Comparison of ENCODE assay signal across 12 cellular contexts in genomic region chr3:161890147-161890625, GRCh38.
DNase-seq lines count a peak whose midpoint lies in the region; ATAC-seq lines count a peak whose summit lies in the region.
"Had no signal": no experiment of that assay in that cellular context is flagged by ENCODE, and none has a peak within 500 bp of the region (broad histone marks: within the 10 kb centered on the region; RNA-seq: fewer than 3 reads in every experiment).

No MANE protein-coding gene starts in this region.

- DNase-seq in H4 (ENCODE audit: low spot score): peak; percentile 92
- peak; percentile 48 for DNase-seq in RKO (ENCODE audit: low spot score)
- peak; percentile 88 for DNase-seq in fibroblast of peridontal ligament (ENCODE audit: extremely low read depth)
- peak; percentile 98 for DNase-seq in smooth muscle cell of the brain vasculature (ENCODE audit: low read depth, low spot score)
- no peak for DNase-seq in activated CD4-positive, CD25-positive, alpha-beta regulatory T cell treated with anti-CD3 and anti-CD28 coated beads, Interleukin-2, amount 50 U/mL, for 72 hours
- DNase-seq in NCI-H2171 treated with DMSO at 0.1 percent for 48 hours (lab: John Stamatoyannopoulos, UW): no peak
- no peak for DNase-seq in T-helper 1 cell
- DNase-seq: activated CD4-positive, alpha-beta T cell treated with anti-CD3 and anti-CD28 coated beads for 1 hour; activated naive CD8-positive, alpha-beta T cell treated with anti-CD3 and anti-CD28 coated beads, Interleukin-2, amount 50 U/mL, for 24 hours; right lobe of liver had no signal

- ATAC-seq in GM21367 (IDR thresholded peaks at IDR 0.05; ENCODE audit: unreplicated experiment): no peak
- ATAC-seq: activated naive CD8-positive, alpha-beta T cell treated with anti-CD3 and anti-CD28 coated beads, Interleukin-2, amount 50 U/mL, for 24 hours; GM23338 had no signal

Comparison
In these comparisons a context has a peak if more than half of its experiments do, and no peak if none do; other contexts are left out.
1. DNase-seq: peak in H4 (single experiment), RKO (single experiment), fibroblast of peridontal ligament (single experiment) and smooth muscle cell of the brain vasculature (single experiment); none in activated CD4-positive, CD25-positive, alpha-beta regulatory T cell treated with anti-CD3 and anti-CD28 coated beads, Interleukin-2, amount 50 U/mL, for 72 hours (single experiment), NCI-H2171 treated with DMSO at 0.1 percent for 48 hours (single experiment) and T-helper 1 cell (0 of 5).